ENCODE assay signal across 2 cellular contexts in genomic region chrX:134365923-134366322, GRCh38.
TF ChIP-seq lines count a peak whose summit lies in the region.

No MANE protein-coding gene starts in this region.

TF ChIP-seq in GM12878, 131 proteins besides CTCF, POLR2A, EP300 and RAD21:
- peak; percentile 86 for TF ChIP-seq PKNOX1 (IDR thresholded peaks at IDR 0.05)
- TF ChIP-seq ZNF592 (IDR thresholded peaks at IDR 0.05), result no peak
- TF ChIP-seq MAX (IDR thresholded peaks at IDR 0.05; ENCODE audit: low read depth, low read length), result no peak
- no peak for TF ChIP-seq ZNF687 (IDR thresholded peaks at IDR 0.05)
- TF ChIP-seq RB1 (IDR thresholded peaks at IDR 0.05; ENCODE audit: borderline replicate concordance), result no peak
- TF ChIP-seq PBX3 (IDR thresholded peaks at IDR 0.05; ENCODE audit: insufficient replicate concordance, low read depth, low read length), result peak; percentile 50
- TF ChIP-seq CBX3 (IDR thresholded peaks at IDR 0.05; ENCODE audit: borderline replicate concordance, low read depth), result no peak

TF ChIP-seq in GM23338, 12 proteins besides CTCF, POLR2A, EP300 and RAD21:
- TF ChIP-seq STAT1 (IDR thresholded peaks at IDR 0.05; ENCODE audit: unreplicated experiment), result no peak
- TF ChIP-seq CREB1 (CRISPR knock-in tag; IDR thresholded peaks at IDR 0.05; ENCODE audit: low read depth), result no peak
- TF ChIP-seq NANOG (IDR thresholded peaks at IDR 0.05; ENCODE audit: borderline replicate concordance), result no peak
- TF ChIP-seq ETS1 (IDR thresholded peaks at IDR 0.05), result no peak
- no peak for TF ChIP-seq POLR2AphosphoS5 (IDR thresholded peaks at IDR 0.05; ENCODE audit: low read depth)
- TF ChIP-seq ZNF331 (CRISPR knock-in tag; IDR thresholded peaks at IDR 0.05; ENCODE audit: low read depth), result no peak
TF ChIP-seq in GM23338: peak in this region for 0.
